ENCODE assay signal across 8 cellular contexts in the genomic region with DNA sequence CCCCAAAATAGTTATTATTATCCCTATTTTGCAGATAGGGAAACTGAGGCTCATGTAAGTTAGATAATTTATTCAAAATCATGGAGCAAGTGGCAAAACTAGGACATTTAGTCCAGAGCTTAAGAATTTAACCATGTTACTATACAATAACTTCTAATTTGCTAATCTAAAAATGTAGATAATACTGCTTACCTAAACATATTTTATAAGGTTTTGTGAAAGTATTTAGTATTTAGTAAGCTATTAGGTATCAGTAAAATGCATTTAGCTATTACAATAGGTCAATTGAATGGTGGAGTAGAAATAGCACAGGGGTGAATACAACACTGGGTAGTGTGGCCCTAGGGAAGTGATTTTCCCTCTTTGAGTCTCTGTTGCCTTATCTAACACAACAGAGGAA.
"Had no signal": no experiment of that assay in that cellular context is flagged by ENCODE, and none has a peak within 500 bp of the region (broad histone marks: within the 10 kb centered on the region; RNA-seq: fewer than 3 reads in every experiment).

No MANE protein-coding gene starts in this region.

- H3K4me3 ChIP-seq: GM12878 had no signal

- DNase-seq: GDM1, GF-D8 had no signal

- ATAC-seq: GM12878 had no signal

- FAIRE-seq: G401.6, GM12878, GM12891, GM12892, GM18507, GM19239 had no signal
